ENCODE assay signal across 18 cellular contexts in genomic region chr12:52350786-52351185, GRCh38. TPM values are rescaled to one million over a fixed set of nuclear protein-coding genes. Genes with fewer than 3 reads are reported as not detected.
DNase-seq lines count a peak whose midpoint lies in the region; ATAC-seq and TF ChIP-seq lines count a peak whose summit lies in the region.
"Had no signal": no experiment of that assay in that cellular context is flagged by ENCODE, and none has a peak within 500 bp of the region (broad histone marks: within the 10 kb centered on the region; RNA-seq: fewer than 3 reads in every experiment).

No MANE protein-coding gene starts in this region.

- H3K4me1 Mint-ChIP-seq in natural killer cell (peaks cover 22 to 35% of the 10 kb centered on the region in 2 donors), endodermal cell (peaks cover 4% of the 10 kb centered on the region)
- H3K4me1 Mint-ChIP-seq in natural killer cell treated with Interleukin-12 subunit alpha and Interleukin-12 subunit beta and Interleukin-15 and Interleukin-18, amount 100 ng/mL, for 72 hours (ENCODE audit: low read depth in 2 of 2) = peaks cover 21 to 25% of the 10 kb centered on the region in 2 donors
- H3K4me1 Mint-ChIP-seq in naive thymus-derived CD8-positive, alpha-beta T cell = peaks cover 20 to 34% (median 30%) of the 10 kb centered on the region in 4 donors

- H3K79me2 ChIP-seq in OCI-LY7 (ENCODE audit: insufficient read depth, low read depth, low read length) = no peaks in the 10 kb centered on the region

- H3K4me1 ChIP-seq in endodermal cell (ENCODE audit: control insufficient read depth, insufficient read depth, low read length) (no peaks in the 10 kb centered on the region), thyroid gland (peaks cover 59 to 68% of the 10 kb centered on the region in 2 donors), upper lobe of left lung (peaks cover 3 to 13% (median 6%) of the 10 kb centered on the region in 4 donors), OCI-LY7 (ENCODE audit: insufficient read depth, low read length, poor library complexity, severe bottlenecking) (no peaks in the 10 kb centered on the region)
- H3K4me1 ChIP-seq: HAP-1 had no signal

- peak overlapping the region; percentile 17 for H3K4me3 Mint-ChIP-seq in natural killer cell
- H3K4me3 Mint-ChIP-seq in natural killer cell treated with Interleukin-12 subunit alpha and Interleukin-12 subunit beta and Interleukin-15 and Interleukin-18, amount 100 ng/mL, for 72 hours = no peak overlapping the region
- no peak overlapping the region for H3K4me3 Mint-ChIP-seq in endodermal cell
- peak overlapping the region in 6 of 10 donors; percentile 2 to 55 (median 27) for H3K4me3 Mint-ChIP-seq in naive thymus-derived CD8-positive, alpha-beta T cell

- no peak for TF ChIP-seq EP300 in upper lobe of left lung (IDR thresholded peaks at IDR 0.05)

- no peak overlapping the region for H3K4me2 ChIP-seq in OCI-LY7 (ENCODE audit: low read length)
- H3K4me2 ChIP-seq: A549 had no signal

- ATAC-seq in natural killer cell (no peak), upper lobe of left lung (ENCODE audit: low FRiP score in 2 of 2) (no peak), GM19351 (IDR thresholded peaks at IDR 0.05; ENCODE audit: unreplicated experiment) (no peak)
- ATAC-seq in natural killer cell treated with Interleukin-12 subunit alpha and Interleukin-12 subunit beta and Interleukin-15 and Interleukin-18, amount 100 ng/mL, for 72 hours = no peak
- no peak for ATAC-seq in naive thymus-derived CD8-positive, alpha-beta T cell
- ATAC-seq: A549 had no signal

- WGBS in endodermal cell (ENCODE audit: insufficient coverage in 1 of 2, insufficient read length in 1 of 2), 2 experiments = 92 to 98% methylated on average over 4 to 5 of the region's 5 CpGs
- 93 to 97% methylated on average over 5 of the region's 5 CpGs for WGBS in thyroid gland, 2 donors
- 86 to 89% methylated on average over 5 of the region's 5 CpGs for WGBS in upper lobe of left lung, 2 donors

- H3K4me3 ChIP-seq in endodermal cell (ENCODE audit: low read length) (no peak overlapping the region), thyroid gland (replicated peaks in 1 of 3) (no peak overlapping the region), upper lobe of left lung (no peak overlapping the region), OCI-LY7 (ENCODE audit: low read depth, low read length, poor library complexity, severe bottlenecking) (no peak overlapping the region)
- H3K4me3 ChIP-seq: A549, HAP-1 had no signal

- H3K27me3 Mint-ChIP-seq in natural killer cell (ENCODE audit: low read depth in 2 of 2) = peaks cover 48 to 62% of the 10 kb centered on the region in 2 donors
- peaks cover 27 to 30% of the 10 kb centered on the region in 2 donors for H3K27me3 Mint-ChIP-seq in natural killer cell treated with Interleukin-12 subunit alpha and Interleukin-12 subunit beta and Interleukin-15 and Interleukin-18, amount 100 ng/mL, for 72 hours
- H3K27me3 Mint-ChIP-seq in endodermal cell (ENCODE audit: insufficient read depth) = no peaks in the 10 kb centered on the region
- peaks cover 0 to 15% (median 1%) of the 10 kb centered on the region in 5 donors for H3K27me3 Mint-ChIP-seq in naive thymus-derived CD8-positive, alpha-beta T cell

- CTCF ChIA-PET in OCI-LY7 (lab: Charles Lee; ENCODE audit: unreplicated experiment) = no interaction called here

- H3K9me3 ChIP-seq in endodermal cell (ENCODE audit: control insufficient read depth, low read length) (no peaks in the 10 kb centered on the region), thyroid gland (no peaks in the 10 kb centered on the region), upper lobe of left lung (no peaks in the 10 kb centered on the region), OCI-LY7 (ENCODE audit: low read length) (no peaks in the 10 kb centered on the region)
- H3K9me3 ChIP-seq: A549, BE2C, Caco-2, HAP-1 had no signal

- TF ChIP-seq POLR2A in thyroid gland (IDR thresholded peaks at IDR 0.05) (no peak), upper lobe of left lung (IDR thresholded peaks at IDR 0.05) (no peak)

- H3K9me3 Mint-ChIP-seq in natural killer cell (no peaks in the 10 kb centered on the region), endodermal cell (no peaks in the 10 kb centered on the region)
- no peaks in the 10 kb centered on the region for H3K9me3 Mint-ChIP-seq in natural killer cell treated with Interleukin-12 subunit alpha and Interleukin-12 subunit beta and Interleukin-15 and Interleukin-18, amount 100 ng/mL, for 72 hours
- H3K9me3 Mint-ChIP-seq in naive thymus-derived CD8-positive, alpha-beta T cell = no peaks in the 10 kb centered on the region
- H3K9me3 Mint-ChIP-seq: CD8-positive, alpha-beta memory T cell had no signal

- no peaks in the 10 kb centered on the region for H3K9me2 ChIP-seq in OCI-LY7 (ENCODE audit: insufficient read depth, low read length)

- no peak for DNase-seq in natural killer cell
- no peak for DNase-seq in natural killer cell treated with Interleukin-12 subunit alpha and Interleukin-12 subunit beta and Interleukin-15 and Interleukin-18, amount 100 ng/mL, for 72 hours (ENCODE audit: low spot score)
- DNase-seq in endodermal cell = peak; percentile 24
- DNase-seq in naive thymus-derived CD8-positive, alpha-beta T cell = peak in 1 of 10 donors; percentile 24
- DNase-seq in thyroid gland = no peak
- no peak for DNase-seq in upper lobe of left lung
- no peak for DNase-seq in OCI-LY7 (ENCODE audit: low spot score)
- DNase-seq: BE2C; Caco-2; CD8-positive, alpha-beta memory T cell; DND-41; GDM1 had no signal

- H3K27me3 ChIP-seq in endodermal cell (ENCODE audit: control insufficient read depth, insufficient read depth, low read length, poor library complexity, severe bottlenecking) (peaks cover 7% of the 10 kb centered on the region), thyroid gland (no peaks in the 10 kb centered on the region), upper lobe of left lung (no peaks in the 10 kb centered on the region)

- POLR2A ChIA-PET in naive thymus-derived CD8-positive, alpha-beta T cell (lab: Charles Lee) = interaction anchor here (0.5 kb wide), 1 partner anchor 1354 kb away, joined by 3 read pairs; no protein-coding TSS in a partner anchor
- POLR2A ChIA-PET in OCI-LY7 (lab: Charles Lee) = interaction anchor here (0.6 kb wide), 1 partner anchor 23 kb away, joined by 3 read pairs; no protein-coding TSS in a partner anchor

- no peak overlapping the region for H3K9ac ChIP-seq in endodermal cell (ENCODE audit: extremely low read depth, low read length, poor library complexity, severe bottlenecking)

- intact Hi-C loops in natural killer cell (cut with micrococcal nuclease) = loop anchor here (5.0 to 10.0 kb wide), 2 partner anchors 46 to 217 kb away; no protein-coding TSS in a partner anchor
- intact Hi-C loops in thyroid gland (cut with DNase I) = no loop called here
- intact Hi-C loops in OCI-LY7 (cut with micrococcal nuclease; ENCODE audit: unreplicated experiment) = no loop called here

- H2AFZ ChIP-seq in OCI-LY7 (ENCODE audit: low read length) = no peak overlapping the region

- no peaks in the 10 kb centered on the region for H4K20me1 ChIP-seq in OCI-LY7 (ENCODE audit: insufficient read depth, low read length)

- TF ChIP-seq CTCF in natural killer cell (IDR thresholded peaks at IDR 0.05) = no peak
- no peak for TF ChIP-seq CTCF in endodermal cell (conservative IDR thresholded peaks at IDR 0.05)
- no peak for TF ChIP-seq CTCF in thyroid gland (IDR thresholded peaks at IDR 0.05)
- TF ChIP-seq CTCF in upper lobe of left lung (IDR thresholded peaks at IDR 0.05) = no peak
- no peak for TF ChIP-seq CTCF in OCI-LY7 (conservative IDR thresholded peaks at IDR 0.05; ENCODE audit: low read length)

- no peak overlapping the region for H3K27ac ChIP-seq in endodermal cell (ENCODE audit: low read depth, low read length)
- peak overlapping the region; percentile 66 to 95 (median 93) for H3K27ac ChIP-seq in thyroid gland
- H3K27ac ChIP-seq in upper lobe of left lung = no peak overlapping the region
- no peak overlapping the region for H3K27ac ChIP-seq in OCI-LY7 (ENCODE audit: low read depth, low read length, poor library complexity, severe bottlenecking)
- H3K27ac ChIP-seq: A549, HL-60 had no signal

- BruUV-seq in OCI-LY7 (replicated peaks; lab: Mats Ljungman, UMichigan) = no TSS peak

- H3K27ac Mint-ChIP-seq in natural killer cell (no peak overlapping the region), endodermal cell (no peak overlapping the region)
- H3K27ac Mint-ChIP-seq in natural killer cell treated with Interleukin-12 subunit alpha and Interleukin-12 subunit beta and Interleukin-15 and Interleukin-18, amount 100 ng/mL, for 72 hours = no peak overlapping the region
- peak overlapping the region in 5 of 10 donors; percentile 4 to 81 (median 36) for H3K27ac Mint-ChIP-seq in naive thymus-derived CD8-positive, alpha-beta T cell

- H3K36me3 Mint-ChIP-seq in natural killer cell (no peaks in the 10 kb centered on the region), endodermal cell (ENCODE audit: low read depth) (no peaks in the 10 kb centered on the region)
- H3K36me3 Mint-ChIP-seq in natural killer cell treated with Interleukin-12 subunit alpha and Interleukin-12 subunit beta and Interleukin-15 and Interleukin-18, amount 100 ng/mL, for 72 hours = no peaks in the 10 kb centered on the region
- H3K36me3 Mint-ChIP-seq in naive thymus-derived CD8-positive, alpha-beta T cell = no peaks in the 10 kb centered on the region
- H3K36me3 Mint-ChIP-seq: CD8-positive, alpha-beta memory T cell had no signal

- H3K36me3 ChIP-seq in endodermal cell (ENCODE audit: control insufficient read depth, insufficient read depth, low read length) (no peaks in the 10 kb centered on the region), thyroid gland (no peaks in the 10 kb centered on the region), upper lobe of left lung (no peaks in the 10 kb centered on the region), OCI-LY7 (ENCODE audit: insufficient read depth, low read length) (no peaks in the 10 kb centered on the region)
- H3K36me3 ChIP-seq: BE2C, HAP-1 had no signal

RNA-seq across cellular contexts. Expression of gene KRT85, which starts 16.5 kb away (rescaled TPM):
- not detected for total RNA-seq in natural killer cell
- total RNA-seq in natural killer cell treated with Interleukin-12 subunit alpha and Interleukin-12 subunit beta and Interleukin-15 and Interleukin-18, amount 100 ng/mL, for 72 hours = not detected
- not detected for total RNA-seq in endodermal cell
- not detected for polyA plus RNA-seq in endodermal cell (2013, experiment 1 of 2)
- not detected for polyA plus RNA-seq in endodermal cell (2013, experiment 2 of 2)
- total RNA-seq in naive thymus-derived CD8-positive, alpha-beta T cell = not detected
- polyA plus RNA-seq in naive thymus-derived CD8-positive, alpha-beta T cell = not detected
- not detected for total RNA-seq in thyroid gland
- not detected for total RNA-seq in upper lobe of left lung
- total RNA-seq in OCI-LY7 (2014; rRNA removed; shearing (Covaris generic)) = not detected in 2 replicates
- total RNA-seq in OCI-LY7 (2022) = not detected in 2 replicates
- total RNA-seq: Caco-2; CD8-positive, alpha-beta memory T cell; H1 had no signal
- polyA plus RNA-seq: AG04450; CD8-positive, alpha-beta memory T cell; H1 had no signal

RNA-seq across cellular contexts. Expression of gene KRT83, which starts 29.6 kb away (rescaled TPM):
- total RNA-seq in natural killer cell = not detected
- not detected for total RNA-seq in natural killer cell treated with Interleukin-12 subunit alpha and Interleukin-12 subunit beta and Interleukin-15 and Interleukin-18, amount 100 ng/mL, for 72 hours
- total RNA-seq in endodermal cell = not detected
- not detected for polyA plus RNA-seq in endodermal cell (2013, experiment 1 of 2)
- not detected for polyA plus RNA-seq in endodermal cell (2013, experiment 2 of 2)
- total RNA-seq in naive thymus-derived CD8-positive, alpha-beta T cell = not detected
- polyA plus RNA-seq in naive thymus-derived CD8-positive, alpha-beta T cell = not detected
- total RNA-seq in thyroid gland = under 1 TPM in 3 of 4 donors, not detected in 1; 0.22 to 0.46 (median 0.40) TPM
- not detected for total RNA-seq in upper lobe of left lung
- total RNA-seq in OCI-LY7 (2014; rRNA removed; shearing (Covaris generic)) = not detected in 2 replicates
- total RNA-seq in OCI-LY7 (2022) = not detected in 2 replicates
- total RNA-seq: Caco-2; CD8-positive, alpha-beta memory T cell; H1 had no signal
- polyA plus RNA-seq: CD8-positive, alpha-beta memory T cell; H1 had no signal

RNA-seq across cellular contexts. Expression of gene KRT84, which starts 34.7 kb away (rescaled TPM):
- total RNA-seq in natural killer cell (not detected), endodermal cell (not detected), thyroid gland (not detected), upper lobe of left lung (not detected), OCI-LY7 (2022) (not detected in 2 replicates)
- total RNA-seq in natural killer cell treated with Interleukin-12 subunit alpha and Interleukin-12 subunit beta and Interleukin-15 and Interleukin-18, amount 100 ng/mL, for 72 hours = not detected
- not detected for polyA plus RNA-seq in endodermal cell (2013, experiment 1 of 2)
- polyA plus RNA-seq in endodermal cell (2013, experiment 2 of 2) = not detected
- total RNA-seq in naive thymus-derived CD8-positive, alpha-beta T cell = not detected
- polyA plus RNA-seq in naive thymus-derived CD8-positive, alpha-beta T cell = not detected
- not detected in 2 replicates for total RNA-seq in OCI-LY7 (2014; rRNA removed; shearing (Covaris generic))
- total RNA-seq: Caco-2; CD8-positive, alpha-beta memory T cell; H1 had no signal
- polyA plus RNA-seq: A549; AG04450; CD8-positive, alpha-beta memory T cell; H1 had no signal

RNA-seq across cellular contexts. Expression of gene KRT82, which starts 55.3 kb away (rescaled TPM):
- total RNA-seq in natural killer cell (not detected), endodermal cell (not detected), thyroid gland (not detected), upper lobe of left lung (not detected), OCI-LY7 (2022) (not detected in 2 replicates)
- total RNA-seq in natural killer cell treated with Interleukin-12 subunit alpha and Interleukin-12 subunit beta and Interleukin-15 and Interleukin-18, amount 100 ng/mL, for 72 hours = not detected
- not detected for polyA plus RNA-seq in endodermal cell (2013, experiment 1 of 2)
- not detected for polyA plus RNA-seq in endodermal cell (2013, experiment 2 of 2)
- not detected for total RNA-seq in naive thymus-derived CD8-positive, alpha-beta T cell
- polyA plus RNA-seq in naive thymus-derived CD8-positive, alpha-beta T cell = not detected
- not detected in 2 replicates for total RNA-seq in OCI-LY7 (2014; rRNA removed; shearing (Covaris generic))
- total RNA-seq: Caco-2; CD8-positive, alpha-beta memory T cell; H1 had no signal
- polyA plus RNA-seq: A549; AG04450; CD8-positive, alpha-beta memory T cell; H1 had no signal

RNA-seq across cellular contexts. Expression of gene KRT81, which starts 59.5 kb away (rescaled TPM):
- 1 to 10 TPM in 2 of 3 donors, under 1 TPM in 1; 0.28 to 1.4 (median 1.3) TPM for total RNA-seq in natural killer cell
- under 1 TPM in 1 of 2 donors, not detected in 1; 0.22 TPM for total RNA-seq in natural killer cell treated with Interleukin-12 subunit alpha and Interleukin-12 subunit beta and Interleukin-15 and Interleukin-18, amount 100 ng/mL, for 72 hours
- total RNA-seq in endodermal cell = not detected
- not detected for polyA plus RNA-seq in endodermal cell (2013, experiment 1 of 2)
- polyA plus RNA-seq in endodermal cell (2013, experiment 2 of 2) = not detected
- not detected for total RNA-seq in naive thymus-derived CD8-positive, alpha-beta T cell
- not detected for polyA plus RNA-seq in naive thymus-derived CD8-positive, alpha-beta T cell
- total RNA-seq in thyroid gland = under 1 TPM in 2 of 4 donors, not detected in 2; 0.11 to 0.71 TPM
- 1 to 10 TPM in 1 of 6 donors, under 1 TPM in 3, not detected in 2; 0.39 to 1.4 (median 0.52) TPM for total RNA-seq in upper lobe of left lung
- not detected in 2 replicates for total RNA-seq in OCI-LY7 (2014; rRNA removed; shearing (Covaris generic))
- total RNA-seq in OCI-LY7 (2022) = not detected in 2 replicates
- total RNA-seq: CD8-positive, alpha-beta memory T cell; H1 had no signal
- polyA plus RNA-seq: CD8-positive, alpha-beta memory T cell; H1 had no signal

Comparison
In these comparisons a context has a peak if more than half of its experiments do, and no peak if none do; other contexts are left out.
1. H3K4me3 Mint-ChIP-seq: peak in natural killer cell (single experiment) and naive thymus-derived CD8-positive, alpha-beta T cell (6 of 10); none in natural killer cell treated with Interleukin-12 subunit alpha and Interleukin-12 subunit beta and Interleukin-15 and Interleukin-18, amount 100 ng/mL, for 72 hours (single experiment) and endodermal cell (single experiment).
2. H3K27ac ChIP-seq: peak in thyroid gland (3 of 3); none in endodermal cell (single experiment), upper lobe of left lung (0 of 4) and OCI-LY7 (single experiment).